8 cellular contexts compared by ENCODE assay signal in the genomic region with DNA sequence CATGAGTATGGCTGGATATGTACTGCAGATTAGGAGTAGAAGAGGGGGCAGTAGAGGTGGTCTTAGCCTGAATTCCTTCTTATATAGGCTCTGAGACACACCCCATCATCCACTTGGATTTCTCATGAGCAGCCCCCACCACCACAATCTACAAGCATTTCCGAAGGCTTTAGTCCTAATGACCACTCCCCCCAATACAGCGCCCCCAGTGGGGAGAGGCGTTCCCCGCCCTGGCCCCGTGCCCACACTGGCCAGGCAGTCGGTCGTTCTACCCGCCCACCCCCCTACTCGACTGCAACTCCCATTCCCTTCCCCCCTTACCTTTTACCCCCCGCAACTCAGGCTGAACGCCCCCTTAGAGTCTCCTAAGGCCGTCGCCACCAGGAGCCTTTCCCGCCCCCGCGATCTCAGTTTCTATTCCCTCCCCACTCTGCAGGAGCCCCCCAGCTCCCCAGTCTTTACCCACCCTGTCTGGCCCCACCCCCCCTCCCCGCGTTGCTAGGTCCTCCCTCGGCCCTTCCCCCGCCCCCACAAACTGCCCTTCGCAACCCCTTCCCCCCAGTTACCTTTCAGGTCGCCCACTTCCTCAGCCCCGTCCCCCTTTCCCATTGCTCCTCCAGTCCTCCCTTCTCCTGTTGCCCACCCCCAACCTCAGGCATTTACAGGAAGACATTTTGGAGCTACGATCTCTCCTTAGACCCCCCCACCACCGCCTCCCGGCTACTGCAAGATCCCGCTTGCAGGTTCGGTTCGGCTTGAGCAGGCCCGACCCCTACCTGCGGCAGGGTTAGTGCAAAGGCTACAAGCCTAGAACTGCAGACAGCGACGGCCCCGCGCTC. TPM values are rescaled to one million over a fixed set of nuclear protein-coding genes. Genes with fewer than 3 reads are reported as not detected.
DNase-seq lines count a peak whose midpoint lies in the region; ATAC-seq and TF ChIP-seq lines count a peak whose summit lies in the region.

No MANE protein-coding gene starts in this region.

- H3K4me3 Mint-ChIP-seq in activated B cell treated with CpG ODN at 0.5 μM for 24 hours: peak overlapping the region; percentile 93

- DNase-seq in EH (ENCODE audit: low read depth) (peak; percentile 40), KBM-7 (peak; percentile 54), activated B cell treated with CpG ODN at 0.5 μM for 24 hours (peak; percentile 16), dorsolateral prefrontal cortex (peak in 5 of 10 donors; percentile 11 to 49 (median 28)), lung microvascular endothelial cell (ENCODE audit: low read depth in 2 of 2) (peak; percentile 44 to 64), stomach (peak; percentile 39), GM19240 (ENCODE audit: insufficient read length, low spot score) (no peak)

- no peak for TF ChIP-seq POLR2A in stomach (IDR thresholded peaks at IDR 0.05)

- intact Hi-C loops in activated B cell treated with CpG ODN at 0.5 μM for 24 hours (cut with micrococcal nuclease) (loop anchor here (1.0 to 10.0 kb wide), 7 partner anchors 30 to 1054 kb away; partner anchors contain the start of genes CITED1, FOXO4, NONO and OGT), dorsolateral prefrontal cortex (cut with DNase I) (loop anchor here in 1 of 2 donors (2.0 kb wide), 1 partner anchor 29 kb away; the partner anchor contains the start of gene NONO), stomach (cut with DNase I; ENCODE audit: low total_unique reads) (no loop called here)

- H3K27ac ChIP-seq in dorsolateral prefrontal cortex (peak overlapping the region in 52 of 59 donors; percentile 57 to 89 (median 82)), stomach (peak overlapping the region; percentile 20 to 87 (median 85))

- H3K4me3 ChIP-seq in dorsolateral prefrontal cortex (peak overlapping the region; percentile 45 to 81 (median 65)), stomach (peak overlapping the region; percentile 60 to 77 (median 65))

- H3K4me1 ChIP-seq in stomach: peaks cover 0 to 28% (median 17%) of the 10 kb centered on the region in 4 donors

- H3K9me3 Mint-ChIP-seq in activated B cell treated with CpG ODN at 0.5 μM for 24 hours: no peaks in the 10 kb centered on the region

- TF ChIP-seq EP300 in stomach (IDR thresholded peaks at IDR 0.05): no peak

- H3K9me3 ChIP-seq in stomach: no peaks in the 10 kb centered on the region

- CTCF ChIA-PET in activated B cell treated with CpG ODN at 0.5 μM for 24 hours (lab: Charles Lee): no interaction called here

- ATAC-seq in activated B cell treated with CpG ODN at 0.5 μM for 24 hours (ENCODE audit: low read depth): no peak
- ATAC-seq in GM21367 (IDR thresholded peaks at IDR 0.05; ENCODE audit: unreplicated experiment): no peak

- H3K36me3 Mint-ChIP-seq in activated B cell treated with CpG ODN at 0.5 μM for 24 hours (ENCODE audit: low read depth): peaks cover 27% of the 10 kb centered on the region

- TF ChIP-seq CTCF in activated B cell treated with CpG ODN at 0.5 μM for 24 hours (IDR thresholded peaks at IDR 0.05) (no peak), dorsolateral prefrontal cortex (IDR thresholded peaks at IDR 0.05 in 54 of 56, conservative IDR thresholded peaks at IDR 0.05 in 2 of 56; ENCODE audit: low read depth in 1 of 56, partially characterized antibody in 56 of 56) (peak in 45 of 56 donors; percentile 18 to 52 (median 38)), stomach (IDR thresholded peaks at IDR 0.05) (peak in 3 of 7 experiments; percentile 35 to 53 (median 37))

- peaks cover 0 to 25% (median 23%) of the 10 kb centered on the region in 4 donors for H3K36me3 ChIP-seq in stomach

- no peaks in the 10 kb centered on the region for H3K27me3 Mint-ChIP-seq in activated B cell treated with CpG ODN at 0.5 μM for 24 hours

- peak overlapping the region; percentile 87 for H3K27ac Mint-ChIP-seq in activated B cell treated with CpG ODN at 0.5 μM for 24 hours

- H3K27me3 ChIP-seq in dorsolateral prefrontal cortex: peaks cover 0 to 52% (median 7%) of the 10 kb centered on the region in 45 donors
- no peaks in the 10 kb centered on the region for H3K27me3 ChIP-seq in stomach

- 1 to 44% (median 13%) methylated on average over 20 to 35 of the region's 35 CpGs for WGBS in stomach, 5 donors

- in situ Hi-C loops in KBM-7 (cut with MboI; ENCODE audit: low pct_unique_long_range_greater_than_20kb, low sequenced_read_pairs): no loop called here

- peaks cover 21% of the 10 kb centered on the region for H3K4me1 Mint-ChIP-seq in activated B cell treated with CpG ODN at 0.5 μM for 24 hours

- POLR2A ChIA-PET in activated B cell treated with CpG ODN at 0.5 μM for 24 hours (lab: Charles Lee): interaction anchor here (0.6 to 4.1 kb wide), 11 partner anchors 30 to 279 kb away, joined by 3 to 77 read pairs (median 9); partner anchors contain the start of genes IL2RG, NONO, OGT and TAF1

RNA-seq across cellular contexts. Expression of gene ZMYM3, which starts 0.5 kb away (rescaled TPM):
- total RNA-seq in activated B cell treated with CpG ODN at 0.5 μM for 24 hours (27.9 and 28.2 TPM in 2 replicates), dorsolateral prefrontal cortex (10 to 100 TPM; 33.0 to 60.8 (median 45.7) TPM), lung microvascular endothelial cell (7.9 and 8.5 TPM in 2 replicates), stomach (10 to 100 TPM in 4 of 5 donors, 1 to 10 TPM in 1; 4.9 to 53.6 (median 15.2) TPM)
- polyA plus RNA-seq in stomach: 1 to 10 TPM; 2.9 to 7.4 (median 4.2) TPM

RNA-seq across cellular contexts. Expression of gene NONO, which starts 30.0 kb away (rescaled TPM):
- total RNA-seq in activated B cell treated with CpG ODN at 0.5 μM for 24 hours (398 and 462 TPM in 2 replicates), dorsolateral prefrontal cortex (100 to 1,000 TPM in 119 of 120 experiments, 10 to 100 TPM in 1; 98.6 to 184 (median 146) TPM), lung microvascular endothelial cell (280 and 309 TPM in 2 replicates), stomach (100 to 1,000 TPM; 123 to 332 (median 252) TPM)
- polyA plus RNA-seq in stomach: 100 to 1,000 TPM; 104 to 139 (median 111) TPM

RNA-seq across cellular contexts. Expression of gene GJB1, which starts 30.4 kb away (rescaled TPM):
- not detected in 2 replicates for total RNA-seq in activated B cell treated with CpG ODN at 0.5 μM for 24 hours
- 100 to 1,000 TPM in 2 of 120 experiments, 10 to 100 TPM in 101, 1 to 10 TPM in 17; 2.2 to 150 (median 24.8) TPM for total RNA-seq in dorsolateral prefrontal cortex
- total RNA-seq in lung microvascular endothelial cell: not detected in 2 replicates
- 10 to 100 TPM in 1 of 5 donors, 1 to 10 TPM in 2, not detected in 2; 6.6 to 39.7 (median 8.1) TPM for total RNA-seq in stomach
- polyA plus RNA-seq in stomach: 10 to 100 TPM in 1 of 3 donors, 1 to 10 TPM in 2; 6.6 to 18.4 (median 7.3) TPM

RNA-seq across cellular contexts. Expression of gene ITGB1BP2, which starts 48.1 kb away (rescaled TPM):
- total RNA-seq in activated B cell treated with CpG ODN at 0.5 μM for 24 hours (2.8 and 6.7 TPM in 2 replicates), dorsolateral prefrontal cortex (1 to 10 TPM in 72 of 120 experiments, under 1 TPM in 39, not detected in 9; 0.38 to 5.7 (median 1.2) TPM), lung microvascular endothelial cell (0.22 and 0.40 TPM in 2 replicates), stomach (100 to 1,000 TPM in 1 of 5 donors, 10 to 100 TPM in 1, 1 to 10 TPM in 1, not detected in 2; 8.8 to 126 (median 14.3) TPM)
- polyA plus RNA-seq in stomach: 1 to 10 TPM; 1.3 to 3.7 (median 2.0) TPM
